26 cellular contexts compared by ENCODE assay signal in genomic region chr2:100707016-100707947, GRCh38.
A peak's percentile ranks its signal among the peaks of the same experiment; 100 is the strongest.
DNase-seq lines count a peak whose midpoint lies in the region; ATAC-seq lines count a peak whose summit lies in the region.
"Had no signal": no experiment of that assay in that cellular context is flagged by ENCODE, and none has a peak within 500 bp of the region (broad histone marks: within the 10 kb centered on the region; RNA-seq: fewer than 3 reads in every experiment).

No MANE protein-coding gene starts in this region.

- intact Hi-C loops in left colon (cut with DNase I, micrococcal nuclease): no loop called here
- intact Hi-C loops in activated T-helper 2 cell treated with anti-CD3 and anti-CD28 coated beads, Interferon-gamma antibody, Interleukin-2, Interleukin-4, amounts not matched to agents 10 μg/mL and 5 μg/mL and 100 μg/mL, durations not matched to agents 14 hours and 24 hours and 36 hours (cut with micrococcal nuclease): no loop called here

- H3K9me3 Mint-ChIP-seq in activated naive CD4-positive, alpha-beta T cell treated with anti-CD3 and anti-CD28 coated beads, Interleukin-2, amount 50 U/mL, for 24 hours: no peaks in the 10 kb centered on the region
- no peaks in the 10 kb centered on the region for H3K9me3 Mint-ChIP-seq in activated T-helper 2 cell treated with anti-CD3 and anti-CD28 coated beads, Interferon-gamma antibody, Interleukin-2, Interleukin-4, amounts not matched to agents 10 μg/mL and 5 μg/mL and 100 μg/mL, durations not matched to agents 14 hours and 24 hours and 36 hours
- H3K9me3 Mint-ChIP-seq: endodermal cell; memory B cell; stimulated activated naive B cell treated with anti-CD40 and anti-IgM and Interleukin-4, amounts not matched to agents 10 μg/mL and 1 μg/mL and 100 μg/mL, for 72 hours had no signal

- no peak overlapping the region for H3K27ac Mint-ChIP-seq in activated naive CD4-positive, alpha-beta T cell treated with anti-CD3 and anti-CD28 coated beads, Interleukin-2, amount 50 U/mL, for 24 hours
- no peak overlapping the region for H3K27ac Mint-ChIP-seq in activated T-helper 2 cell treated with anti-CD3 and anti-CD28 coated beads, Interferon-gamma antibody, Interleukin-2, Interleukin-4, amounts not matched to agents 10 μg/mL and 5 μg/mL and 100 μg/mL, durations not matched to agents 14 hours and 24 hours and 36 hours
- H3K27ac Mint-ChIP-seq: endodermal cell; memory B cell; stimulated activated naive B cell treated with anti-CD40 and anti-IgM and Interleukin-4, amounts not matched to agents 10 μg/mL and 1 μg/mL and 100 μg/mL, for 72 hours had no signal

- H3K36me3 Mint-ChIP-seq in activated naive CD4-positive, alpha-beta T cell treated with anti-CD3 and anti-CD28 coated beads, Interleukin-2, amount 50 U/mL, for 24 hours: no peaks in the 10 kb centered on the region
- H3K36me3 Mint-ChIP-seq in activated T-helper 2 cell treated with anti-CD3 and anti-CD28 coated beads, Interferon-gamma antibody, Interleukin-2, Interleukin-4, amounts not matched to agents 10 μg/mL and 5 μg/mL and 100 μg/mL, durations not matched to agents 14 hours and 24 hours and 36 hours (ENCODE audit: low read depth): no peaks in the 10 kb centered on the region
- H3K36me3 Mint-ChIP-seq: memory B cell; stimulated activated naive B cell treated with anti-CD40 and anti-IgM and Interleukin-4, amounts not matched to agents 10 μg/mL and 1 μg/mL and 100 μg/mL, for 72 hours had no signal

- H3K4me1 Mint-ChIP-seq in activated naive CD4-positive, alpha-beta T cell treated with anti-CD3 and anti-CD28 coated beads, Interleukin-2, amount 50 U/mL, for 24 hours: peaks cover 54% of the 10 kb centered on the region
- H3K4me1 Mint-ChIP-seq in activated T-helper 2 cell treated with anti-CD3 and anti-CD28 coated beads, Interferon-gamma antibody, Interleukin-2, Interleukin-4, amounts not matched to agents 10 μg/mL and 5 μg/mL and 100 μg/mL, durations not matched to agents 14 hours and 24 hours and 36 hours (ENCODE audit: low read depth): peaks cover 4% of the 10 kb centered on the region
- H3K4me1 Mint-ChIP-seq: endodermal cell; memory B cell; stimulated activated naive B cell treated with anti-CD40 and anti-IgM and Interleukin-4, amounts not matched to agents 10 μg/mL and 1 μg/mL and 100 μg/mL, for 72 hours had no signal

- peak; percentile 84 for ATAC-seq in left colon
- ATAC-seq: GM12878; left cardiac atrium; right cardiac atrium; stimulated activated naive B cell treated with anti-CD40 and anti-IgM and Interleukin-4, amounts not matched to agents 10 μg/mL and 1 μg/mL and 100 μg/mL, for 72 hours had no signal

- H3K4me3 Mint-ChIP-seq in activated naive CD4-positive, alpha-beta T cell treated with anti-CD3 and anti-CD28 coated beads, Interleukin-2, amount 50 U/mL, for 24 hours: peak overlapping the region; percentile 51
- H3K4me3 Mint-ChIP-seq in activated T-helper 2 cell treated with anti-CD3 and anti-CD28 coated beads, Interferon-gamma antibody, Interleukin-2, Interleukin-4, amounts not matched to agents 10 μg/mL and 5 μg/mL and 100 μg/mL, durations not matched to agents 14 hours and 24 hours and 36 hours (ENCODE audit: low read depth): no peak overlapping the region
- H3K4me3 Mint-ChIP-seq: endodermal cell; memory B cell; stimulated activated naive B cell treated with anti-CD40 and anti-IgM and Interleukin-4, amounts not matched to agents 10 μg/mL and 1 μg/mL and 100 μg/mL, for 72 hours had no signal

- no peaks in the 10 kb centered on the region for H3K27me3 Mint-ChIP-seq in activated naive CD4-positive, alpha-beta T cell treated with anti-CD3 and anti-CD28 coated beads, Interleukin-2, amount 50 U/mL, for 24 hours
- H3K27me3 Mint-ChIP-seq in activated T-helper 2 cell treated with anti-CD3 and anti-CD28 coated beads, Interferon-gamma antibody, Interleukin-2, Interleukin-4, amounts not matched to agents 10 μg/mL and 5 μg/mL and 100 μg/mL, durations not matched to agents 14 hours and 24 hours and 36 hours (ENCODE audit: low read depth): no peaks in the 10 kb centered on the region

- peak overlapping the region; percentile 25 for H3K27ac ChIP-seq in cingulate gyrus (ENCODE audit: low read depth, low read length)
- peak overlapping the region; percentile 54 for H3K27ac ChIP-seq in temporal lobe (ENCODE audit: low read depth, low read length)
- H3K27ac ChIP-seq: spleen, thoracic aorta, VCaP had no signal

- no peak for DNase-seq in activated naive CD4-positive, alpha-beta T cell treated with Interleukin-2 at 50 U/mL for 16 hours
- peak in 1 of 2 donors; percentile 18 for DNase-seq in left colon
- DNase-seq in NCI-H446 (lab: John Stamatoyannopoulos, UW): no peak
- DNase-seq in activated T-helper 2 cell treated with anti-CD3 and anti-CD28 coated beads, Interferon-gamma antibody, Interleukin-2, Interleukin-4, amounts not matched to agents 10 μg/mL and 5 μg/mL and 100 μg/mL, durations not matched to agents 14 hours and 24 hours and 36 hours (ENCODE audit: low spot score): no peak
- DNase-seq in NCI-H1694 treated with DMSO at 0.1 percent for 48 hours (lab: John Stamatoyannopoulos, UW): no peak
- DNase-seq: ACHN; C1 segment of cervical spinal cord; cortex of kidney; endodermal cell; H7; Karpas-422; left cardiac atrium; MV-4-11; NCI-H526 treated with DMSO at 0.1 percent for 48 hours; right cardiac atrium; spleen; stimulated activated CD4-positive, alpha-beta T cell treated with anti-CD3 and anti-CD28 coated beads, Interleukin-4, amount 100 ng/mL, for 1 hour; stimulated activated naive B cell treated with anti-CD40 and anti-IgM and Interleukin-4, amounts not matched to agents 10 μg/mL and 1 μg/mL and 100 μg/mL, for 72 hours; T-helper 2 cell had no signal
